ENCODE assay signal across 13 cellular contexts in genomic region chr10:11035318-11035920, GRCh38. TPM values are rescaled to one million over a fixed set of nuclear protein-coding genes. Genes with fewer than 3 reads are reported as not detected.
DNase-seq lines count a peak whose midpoint lies in the region; ATAC-seq and TF ChIP-seq lines count a peak whose summit lies in the region.
"Had no signal": no experiment of that assay in that cellular context is flagged by ENCODE, and none has a peak within 500 bp of the region (broad histone marks: within the 10 kb centered on the region; RNA-seq: fewer than 3 reads in every experiment).

No MANE protein-coding gene starts in this region.

- no peaks in the 10 kb centered on the region for H3K36me3 Mint-ChIP-seq in stimulated activated naive B cell treated with anti-CD40 and anti-IgM and Interleukin-4, amounts not matched to agents 10 μg/mL and 1 μg/mL and 100 μg/mL, for 72 hours
- H3K36me3 Mint-ChIP-seq: activated naive CD8-positive, alpha-beta T cell treated with anti-CD3 and anti-CD28 coated beads, Interleukin-2, amount 10 ng/mL, durations not matched to agents 7 days and 5 days had no signal

- in situ Hi-C loops in ACHN (cut with HindIII; ENCODE audit: low pct_ligation_motif_present, low pct_unique_long_range_greater_than_20kb, low sequenced_read_pairs): no loop called here

- H3K27ac Mint-ChIP-seq in stimulated activated naive B cell treated with anti-CD40 and anti-IgM and Interleukin-4, amounts not matched to agents 10 μg/mL and 1 μg/mL and 100 μg/mL, for 72 hours: no peak overlapping the region
- H3K27ac Mint-ChIP-seq: activated naive CD8-positive, alpha-beta T cell treated with anti-CD3 and anti-CD28 coated beads, Interleukin-2, amount 10 ng/mL, durations not matched to agents 7 days and 5 days; nephron; stimulated activated naive CD8-positive, alpha-beta T cell treated with anti-CD3 and anti-CD28 coated beads, Interleukin-15, Interleukin-2, amounts not matched to agents 100 ng/mL and 50 ng/mL, for 24 hours had no signal

- DNase-seq in ACHN (peak; percentile 32), M059J (ENCODE audit: low read depth) (peak; percentile 34), epithelial cell of esophagus (ENCODE audit: low read depth) (peak; percentile 87), left colon (peak; percentile 22 to 51)
- no peak for DNase-seq in stimulated activated CD4-positive, alpha-beta T cell treated with anti-CD3 and anti-CD28 coated beads, Interleukin-15, amount 100 ng/mL, for 24 hours
- no peak for DNase-seq in stimulated activated naive B cell treated with anti-CD40 and anti-IgM and Interleukin-4, amounts not matched to agents 10 μg/mL and 1 μg/mL and 100 μg/mL, for 72 hours
- DNase-seq: activated naive CD8-positive, alpha-beta T cell treated with anti-CD3 and anti-CD28 coated beads, Interleukin-2, amount 10 ng/mL, durations not matched to agents 7 days and 5 days; T-helper 9 cell had no signal

- H3K9me3 Mint-ChIP-seq in stimulated activated naive B cell treated with anti-CD40 and anti-IgM and Interleukin-4, amounts not matched to agents 10 μg/mL and 1 μg/mL and 100 μg/mL, for 72 hours: no peaks in the 10 kb centered on the region
- H3K9me3 Mint-ChIP-seq: activated naive CD8-positive, alpha-beta T cell treated with anti-CD3 and anti-CD28 coated beads, Interleukin-2, amount 10 ng/mL, durations not matched to agents 7 days and 5 days; nephron; stimulated activated naive CD8-positive, alpha-beta T cell treated with anti-CD3 and anti-CD28 coated beads, Interleukin-15, Interleukin-2, amounts not matched to agents 100 ng/mL and 50 ng/mL, for 24 hours had no signal

- no peak for TF ChIP-seq CTCF in epithelial cell of esophagus (IDR thresholded peaks at IDR 0.05; ENCODE audit: insufficient read depth, low read depth, low read length, missing control alignments)

- H3K4me1 Mint-ChIP-seq in stimulated activated naive B cell treated with anti-CD40 and anti-IgM and Interleukin-4, amounts not matched to agents 10 μg/mL and 1 μg/mL and 100 μg/mL, for 72 hours: peaks cover 3 to 5% of the 10 kb centered on the region in 2 donors

- intact Hi-C loops in left colon (cut with DNase I, micrococcal nuclease): loop anchor here in 1 of 2 donors (5.0 kb wide), 1 partner anchor 1693 kb away; no protein-coding TSS in a partner anchor

- no peak overlapping the region for H3K4me3 ChIP-seq in epithelial cell of esophagus (ENCODE audit: low read length)
- H3K4me3 ChIP-seq: BLaER1 treated with 17β-estradiol and CSF1 and Interleukin-3, amounts not matched to agents 10 nM and 100 nM had no signal

- ATAC-seq in left colon (peak; percentile 81), HG03342 (IDR thresholded peaks at IDR 0.05; ENCODE audit: unreplicated experiment) (no peak), HG03378 (IDR thresholded peaks at IDR 0.05; ENCODE audit: unreplicated experiment) (no peak)
- ATAC-seq in stimulated activated naive B cell treated with anti-CD40 and anti-IgM and Interleukin-4, amounts not matched to agents 10 μg/mL and 1 μg/mL and 100 μg/mL, for 72 hours (replicated peaks): no peak

- H3K4me3 Mint-ChIP-seq in stimulated activated naive B cell treated with anti-CD40 and anti-IgM and Interleukin-4, amounts not matched to agents 10 μg/mL and 1 μg/mL and 100 μg/mL, for 72 hours: no peak overlapping the region
- H3K4me3 Mint-ChIP-seq: activated naive CD8-positive, alpha-beta T cell treated with anti-CD3 and anti-CD28 coated beads, Interleukin-2, amount 10 ng/mL, durations not matched to agents 7 days and 5 days; nephron; stimulated activated naive CD8-positive, alpha-beta T cell treated with anti-CD3 and anti-CD28 coated beads, Interleukin-15, Interleukin-2, amounts not matched to agents 100 ng/mL and 50 ng/mL, for 24 hours had no signal

- peaks cover 21 to 29% of the 10 kb centered on the region in 2 donors for H3K27me3 Mint-ChIP-seq in stimulated activated naive B cell treated with anti-CD40 and anti-IgM and Interleukin-4, amounts not matched to agents 10 μg/mL and 1 μg/mL and 100 μg/mL, for 72 hours

RNA-seq across cellular contexts. Expression of gene CELF2, which starts 17.7 kb away (rescaled TPM):
- 0.05 and 0.76 TPM in 2 replicates for total RNA-seq in M059J (2014; rRNA removed; shearing (Covaris generic))
- 10 to 100 TPM; 28.4 to 33.7 TPM for total RNA-seq in left colon

Comparison
In these comparisons a context has a peak if more than half of its experiments do, and no peak if none do; other contexts are left out.
1. DNase-seq: peak in ACHN (single experiment), M059J (single experiment), epithelial cell of esophagus (single experiment) and left colon (2 of 2); none in stimulated activated CD4-positive, alpha-beta T cell treated with anti-CD3 and anti-CD28 coated beads, Interleukin-15, amount 100 ng/mL, for 24 hours (single experiment) and stimulated activated naive B cell treated with anti-CD40 and anti-IgM and Interleukin-4, amounts not matched to agents 10 μg/mL and 1 μg/mL and 100 μg/mL, for 72 hours (single experiment).
2. RNA of gene CELF2, which starts 17.7 kb away (total RNA-seq): 28.4 to 33.7 TPM in left colon; 0.05 to 0.76 TPM in M059J; every median in the first group is over 10 times any median in the second.